ENCODE assay signal across 20 cellular contexts in the genomic region with DNA sequence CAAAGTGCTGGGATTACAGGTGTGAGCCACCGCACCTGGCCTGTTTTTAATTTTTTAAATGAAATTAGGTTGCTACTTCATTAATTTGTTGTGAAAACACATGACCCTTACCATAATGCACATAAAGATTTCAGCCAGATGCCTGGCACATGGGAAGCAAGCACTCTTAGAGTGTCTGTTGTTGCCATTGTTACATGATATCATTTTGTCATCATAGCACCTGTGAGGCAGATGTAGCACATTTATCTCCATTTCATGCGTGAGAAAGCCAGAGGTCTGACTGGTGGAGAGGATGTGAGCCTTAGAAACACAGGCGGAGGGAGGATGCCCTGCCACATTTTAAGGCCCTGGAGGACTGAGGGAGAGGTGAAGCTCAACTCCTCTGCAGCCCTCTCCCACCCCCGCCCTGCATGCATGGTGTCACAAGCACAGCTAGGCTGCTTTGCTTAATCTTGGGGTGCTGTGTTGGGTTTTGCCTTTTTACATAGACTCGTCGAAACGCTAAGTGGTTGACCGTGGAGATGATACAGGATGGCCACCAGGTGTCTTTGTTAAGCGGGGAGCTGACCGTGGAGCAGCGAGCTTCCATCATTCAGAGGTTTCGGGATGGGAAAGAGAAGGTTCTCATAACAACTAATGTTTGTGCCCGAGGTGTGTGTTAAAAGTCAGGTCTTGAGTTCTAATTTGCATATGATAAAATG. TPM values are rescaled to one million over a fixed set of nuclear protein-coding genes. Genes with fewer than 3 reads are reported as not detected.
"Had no signal": no experiment of that assay in that cellular context is flagged by ENCODE, and none has a peak within 500 bp of the region (broad histone marks: within the 10 kb centered on the region; RNA-seq: fewer than 3 reads in every experiment).

No MANE protein-coding gene starts in this region.

- ATAC-seq: activated CD8-positive, alpha-beta T cell treated with anti-CD3 and anti-CD28 coated beads, Interleukin-2, amount 10 ng/mL, durations not matched to agents 7 days and 5 days; activated naive CD8-positive, alpha-beta T cell treated with anti-CD3 and anti-CD28 coated beads, Interleukin-2, amount 50 U/mL, for 24 hours; heart left ventricle; left lobe of liver; pancreas; stimulated activated naive CD8-positive, alpha-beta T cell treated with anti-CD3 and anti-CD28 coated beads, Interleukin-15, amount 100 ng/mL, for 72 hours had no signal

- H3K4me1 ChIP-seq: ascending aorta, esophagus squamous epithelium, heart left ventricle, pancreas, testis had no signal

- H3K9me3 ChIP-seq: ascending aorta, esophagus squamous epithelium, heart left ventricle, pancreas, testis had no signal

- H3K27me3 ChIP-seq: ascending aorta, pancreas, testis had no signal

- DNase-seq: activated CD4-positive, alpha-beta T cell treated with anti-CD3 and anti-CD28 coated beads for 48 hours; activated CD8-positive, alpha-beta T cell treated with anti-CD3 and anti-CD28 coated beads, Interleukin-2, amount 10 ng/mL, durations not matched to agents 7 days and 5 days; activated naive CD4-positive, alpha-beta T cell treated with Interleukin-2 at 50 U/mL for 16 hours; activated naive CD8-positive, alpha-beta T cell treated with anti-CD3 and anti-CD28 coated beads, Interleukin-2, amount 50 U/mL, for 24 hours; esophagus squamous epithelium; foreskin melanocyte; heart left ventricle; mammary epithelial cell; nephron progenitor cell; pancreas; stimulated activated CD4-positive, alpha-beta T cell treated with anti-CD3 and anti-CD28 coated beads, Interleukin-15, amount 100 ng/mL, for 24 hours; stimulated activated CD4-positive, alpha-beta T cell treated with anti-CD3 and anti-CD28 coated beads, Interleukin-4, amount 100 ng/mL, for 4 hours; stimulated activated naive CD8-positive, alpha-beta T cell treated with anti-CD3 and anti-CD28 coated beads, Interleukin-15, amount 100 ng/mL, for 72 hours; T1000; testis had no signal

- H3K4me3 ChIP-seq: ascending aorta, esophagus squamous epithelium, heart left ventricle, pancreas, testis had no signal

- H3K36me3 ChIP-seq: ascending aorta, esophagus squamous epithelium, heart left ventricle, pancreas had no signal

- H3K27ac ChIP-seq: ascending aorta, esophagus squamous epithelium, heart left ventricle, pancreas, testis had no signal

RNA-seq across cellular contexts. Expression of gene DDX25, which starts 14.0 kb away (rescaled TPM):
- total RNA-seq: activated CD8-positive, alpha-beta T cell treated with anti-CD3 and anti-CD28 coated beads, Interleukin-2, amount 10 ng/mL, durations not matched to agents 7 days and 5 days; ascending aorta; heart left ventricle; mammary epithelial cell; ureter had no signal
- polyA plus RNA-seq: heart left ventricle had no signal

RNA-seq across cellular contexts. Expression of gene VSIG10L2, which starts 27.6 kb away (rescaled TPM):
- total RNA-seq: activated CD8-positive, alpha-beta T cell treated with anti-CD3 and anti-CD28 coated beads, Interleukin-2, amount 10 ng/mL, durations not matched to agents 7 days and 5 days; ascending aorta; left lobe of liver; mammary epithelial cell; renal cortical epithelial cell; skeletal muscle tissue; testis had no signal
- polyA plus RNA-seq: mammary epithelial cell had no signal
